ENCODE assay signal across 1 cellular context in genomic region chrX:20412871-20413486, GRCh38.
TF ChIP-seq lines count a peak whose summit lies in the region.

No MANE protein-coding gene starts in this region.

TF ChIP-seq in GM12878, 131 proteins besides CTCF, POLR2A, EP300 and RAD21 (continued from another document):
- TF ChIP-seq, protein P1, sequence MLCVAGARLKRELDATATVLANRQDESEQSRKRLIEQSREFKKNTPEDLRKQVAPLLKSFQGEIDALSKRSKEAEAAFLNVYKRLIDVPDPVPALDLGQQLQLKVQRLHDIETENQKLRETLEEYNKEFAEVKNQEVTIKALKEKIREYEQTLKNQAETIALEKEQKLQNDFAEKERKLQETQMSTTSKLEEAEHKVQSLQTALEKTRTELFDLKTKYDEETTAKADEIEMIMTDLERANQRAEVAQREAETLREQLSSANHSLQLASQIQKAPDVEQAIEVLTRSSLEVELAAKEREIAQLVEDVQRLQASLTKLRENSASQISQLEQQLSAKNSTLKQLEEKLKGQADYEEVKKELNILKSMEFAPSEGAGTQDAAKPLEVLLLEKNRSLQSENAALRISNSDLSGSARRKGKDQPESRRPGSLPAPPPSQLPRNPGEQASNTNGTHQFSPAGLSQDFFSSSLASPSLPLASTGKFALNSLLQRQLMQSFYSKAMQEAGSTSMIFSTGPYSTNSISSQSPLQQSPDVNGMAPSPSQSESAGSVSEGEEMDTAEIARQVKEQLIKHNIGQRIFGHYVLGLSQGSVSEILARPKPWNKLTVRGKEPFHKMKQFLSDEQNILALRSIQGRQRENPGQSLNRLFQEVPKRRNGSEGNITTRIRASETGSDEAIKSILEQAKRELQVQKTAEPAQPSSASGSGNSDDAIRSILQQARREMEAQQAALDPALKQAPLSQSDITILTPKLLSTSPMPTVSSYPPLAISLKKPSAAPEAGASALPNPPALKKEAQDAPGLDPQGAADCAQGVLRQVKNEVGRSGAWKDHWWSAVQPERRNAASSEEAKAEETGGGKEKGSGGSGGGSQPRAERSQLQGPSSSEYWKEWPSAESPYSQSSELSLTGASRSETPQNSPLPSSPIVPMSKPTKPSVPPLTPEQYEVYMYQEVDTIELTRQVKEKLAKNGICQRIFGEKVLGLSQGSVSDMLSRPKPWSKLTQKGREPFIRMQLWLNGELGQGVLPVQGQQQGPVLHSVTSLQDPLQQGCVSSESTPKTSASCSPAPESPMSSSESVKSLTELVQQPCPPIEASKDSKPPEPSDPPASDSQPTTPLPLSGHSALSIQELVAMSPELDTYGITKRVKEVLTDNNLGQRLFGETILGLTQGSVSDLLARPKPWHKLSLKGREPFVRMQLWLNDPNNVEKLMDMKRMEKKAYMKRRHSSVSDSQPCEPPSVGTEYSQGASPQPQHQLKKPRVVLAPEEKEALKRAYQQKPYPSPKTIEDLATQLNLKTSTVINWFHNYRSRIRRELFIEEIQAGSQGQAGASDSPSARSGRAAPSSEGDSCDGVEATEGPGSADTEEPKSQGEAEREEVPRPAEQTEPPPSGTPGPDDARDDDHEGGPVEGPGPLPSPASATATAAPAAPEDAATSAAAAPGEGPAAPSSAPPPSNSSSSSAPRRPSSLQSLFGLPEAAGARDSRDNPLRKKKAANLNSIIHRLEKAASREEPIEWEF (IDR thresholded peaks at IDR 0.05; ENCODE audit: insufficient replicate concordance, low read depth, low read length) = no peak
- TF ChIP-seq RUNX3 (IDR thresholded peaks at IDR 0.05; ENCODE audit: low read length) (peak; percentile 78), GABPA (IDR thresholded peaks at IDR 0.05; ENCODE audit: low read depth) (peak; percentile 72; the same call in 1 of the 2 replicates)
